ENCODE assay signal across 1 cellular context in genomic region chr12:11040162-11040561, GRCh38.
TF ChIP-seq lines count a peak whose summit lies in the region.

No MANE protein-coding gene starts in this region.

TF ChIP-seq in IMR-90, 13 proteins besides CTCF, POLR2A, EP300 and RAD21:
- TF ChIP-seq FOS (IDR thresholded peaks at IDR 0.05; ENCODE audit: low read depth, low read length), result no peak
- TF ChIP-seq MXI1 (IDR thresholded peaks at IDR 0.05; ENCODE audit: borderline replicate concordance, low read depth, low read length), result no peak
- no peak for TF ChIP-seq BHLHE40 (IDR thresholded peaks at IDR 0.05; ENCODE audit: low read depth, low read length)
- TF ChIP-seq NFE2L2 (IDR thresholded peaks at IDR 0.05; ENCODE audit: low read depth, low read length), result no peak
- no peak for TF ChIP-seq CHD1 (IDR thresholded peaks at IDR 0.05; ENCODE audit: low read depth, low read length)
- no peak for TF ChIP-seq RCOR1 (IDR thresholded peaks at IDR 0.05; ENCODE audit: insufficient replicate concordance, low read length)
- no peak for TF ChIP-seq MAFK (IDR thresholded peaks at IDR 0.05; ENCODE audit: low read depth, low read length)
- TF ChIP-seq, protein P1, sequence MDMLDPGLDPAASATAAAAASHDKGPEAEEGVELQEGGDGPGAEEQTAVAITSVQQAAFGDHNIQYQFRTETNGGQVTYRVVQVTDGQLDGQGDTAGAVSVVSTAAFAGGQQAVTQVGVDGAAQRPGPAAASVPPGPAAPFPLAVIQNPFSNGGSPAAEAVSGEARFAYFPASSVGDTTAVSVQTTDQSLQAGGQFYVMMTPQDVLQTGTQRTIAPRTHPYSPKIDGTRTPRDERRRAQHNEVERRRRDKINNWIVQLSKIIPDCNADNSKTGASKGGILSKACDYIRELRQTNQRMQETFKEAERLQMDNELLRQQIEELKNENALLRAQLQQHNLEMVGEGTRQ (IDR thresholded peaks at IDR 0.05; ENCODE audit: low read depth, low read length), result no peak
- no peak for TF ChIP-seq MAZ (IDR thresholded peaks at IDR 0.05; ENCODE audit: borderline replicate concordance, low read depth, low read length)
- no peak for TF ChIP-seq ELK1 (IDR thresholded peaks at IDR 0.05; ENCODE audit: borderline replicate concordance, low read depth, low read length)
- TF ChIP-seq CEBPB (IDR thresholded peaks at IDR 0.05; ENCODE audit: low read depth, low read length), result no peak
- TF ChIP-seq SMC3 (IDR thresholded peaks at IDR 0.05; ENCODE audit: low read depth, low read length), result no peak
- no peak for TF ChIP-seq RFX5 (IDR thresholded peaks at IDR 0.05; ENCODE audit: low read depth, low read length)
TF ChIP-seq in IMR-90: peak in this region for 0.
